ENCODE assay signal across 1 cellular context in the genomic region with DNA sequence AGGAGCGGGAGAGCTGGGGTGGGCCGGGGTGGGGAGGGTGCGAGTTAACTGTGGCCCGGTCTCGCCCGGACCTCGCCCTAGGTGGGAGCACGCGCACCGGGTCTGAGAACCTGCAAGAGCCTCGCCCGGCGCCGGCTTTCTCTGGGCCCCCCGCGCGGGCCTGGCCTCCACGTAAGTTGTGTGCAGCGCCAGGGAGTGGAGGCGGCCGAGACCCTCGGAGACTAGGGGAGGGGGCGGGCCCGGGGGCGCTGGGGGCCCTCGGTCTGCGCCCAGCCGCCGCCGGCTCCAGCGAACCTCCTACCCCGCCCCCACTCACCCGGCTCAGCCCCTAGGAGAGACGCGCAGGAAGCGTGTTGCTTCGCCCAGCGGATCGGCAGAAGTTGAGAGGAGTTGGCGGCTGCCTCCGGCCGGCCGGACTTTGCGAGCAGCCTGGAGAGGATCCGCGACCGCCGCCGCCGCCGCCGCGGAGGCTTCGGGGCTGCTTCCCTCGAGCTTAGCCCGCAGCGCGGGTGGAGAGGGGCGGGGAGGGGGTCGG.
TF ChIP-seq lines count a peak whose summit lies in the region.

A gene (plus strand): TSS at position 356 of the 535 bp plus-strand sequence. CDS start 423 bp downstream, outside the sequence.

TF ChIP-seq in GM23338, 12 proteins besides CTCF, POLR2A, EP300 and RAD21 (continued from another document):
- TF ChIP-seq, protein P1, sequence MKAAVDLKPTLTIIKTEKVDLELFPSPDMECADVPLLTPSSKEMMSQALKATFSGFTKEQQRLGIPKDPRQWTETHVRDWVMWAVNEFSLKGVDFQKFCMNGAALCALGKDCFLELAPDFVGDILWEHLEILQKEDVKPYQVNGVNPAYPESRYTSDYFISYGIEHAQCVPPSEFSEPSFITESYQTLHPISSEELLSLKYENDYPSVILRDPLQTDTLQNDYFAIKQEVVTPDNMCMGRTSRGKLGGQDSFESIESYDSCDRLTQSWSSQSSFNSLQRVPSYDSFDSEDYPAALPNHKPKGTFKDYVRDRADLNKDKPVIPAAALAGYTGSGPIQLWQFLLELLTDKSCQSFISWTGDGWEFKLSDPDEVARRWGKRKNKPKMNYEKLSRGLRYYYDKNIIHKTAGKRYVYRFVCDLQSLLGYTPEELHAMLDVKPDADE (IDR thresholded peaks at IDR 0.05): no peak
